In genomic region chr11:577611-577894, GRCh38 we compare ENCODE assay signal across 9 cellular contexts. TPM values are rescaled to one million over a fixed set of nuclear protein-coding genes. Genes with fewer than 3 reads are reported as not detected.
A peak's percentile ranks its signal among the peaks of the same experiment; 100 is the strongest.
DNase-seq lines count a peak whose midpoint lies in the region; ATAC-seq, FAIRE-seq and TF ChIP-seq lines count a peak whose summit lies in the region.
"Had no signal": no experiment of that assay in that cellular context is flagged by ENCODE, and none has a peak within 500 bp of the region (broad histone marks: within the 10 kb centered on the region; RNA-seq: fewer than 3 reads in every experiment).

No MANE protein-coding gene starts in this region.

- H3K36me3 ChIP-seq in lower lobe of right lung (peaks cover 10% of the 10 kb centered on the region), transverse colon (peaks cover 0 to 9% (median 0%) of the 10 kb centered on the region in 4 donors)

- no peak for FAIRE-seq in HTR-8/SVneo (lab: Jason Lieb, UNC)

- no peaks in the 10 kb centered on the region for H3K9me3 ChIP-seq in lower lobe of right lung
- no peaks in the 10 kb centered on the region for H3K9me3 ChIP-seq in transverse colon

- H3K4me3 ChIP-seq in astrocyte of the spinal cord (ENCODE audit: low read depth, low read length): peak overlapping the region; percentile 80
- H3K4me3 ChIP-seq in lower lobe of right lung: peak overlapping the region; percentile 75
- H3K4me3 ChIP-seq in transverse colon: peak overlapping the region; percentile 66 to 100 (median 86)

- H3K4me1 ChIP-seq in lower lobe of right lung: peaks cover 67% of the 10 kb centered on the region
- peaks cover 34 to 46% (median 40%) of the 10 kb centered on the region in 4 donors for H3K4me1 ChIP-seq in transverse colon

- CTCF ChIA-PET in activated naive CD4-positive, alpha-beta T cell treated with anti-CD3 and anti-CD28 coated beads, Interleukin-2, amount 10 ng/mL, durations not matched to agents 7 days and 5 days (lab: Charles Lee): interaction anchor here (1.5 kb wide), 1 partner anchor 10 kb away, joined by 3 read pairs; no protein-coding TSS in a partner anchor

- intact Hi-C loops in lower lobe of right lung (cut with DNase I) (no loop called here), transverse colon (cut with DNase I; ENCODE audit: low total_unique reads) (no loop called here)

- H3K36me3 Mint-ChIP-seq in activated naive CD4-positive, alpha-beta T cell treated with anti-CD3 and anti-CD28 coated beads, Interleukin-2, amount 10 ng/mL, durations not matched to agents 7 days and 5 days: peaks cover 17% of the 10 kb centered on the region

- H3K27ac ChIP-seq in lower lobe of right lung (no peak overlapping the region), transverse colon (peak overlapping the region in 3 of 4 donors; percentile 80 to 92 (median 91))

- ATAC-seq in lower lobe of right lung (no peak), HG02588 (IDR thresholded peaks at IDR 0.05; ENCODE audit: unreplicated experiment) (no peak)

- DNase-seq in activated naive CD4-positive, alpha-beta T cell treated with anti-CD3 and anti-CD28 coated beads, Interleukin-2, amount 10 ng/mL, durations not matched to agents 7 days and 5 days: no peak
- DNase-seq in activated naive CD4-positive, alpha-beta T cell treated with anti-CD3 and anti-CD28 coated beads, Interleukin-2, amount 50 U/mL, for 16 hours: no peak
- no peak for DNase-seq in astrocyte of the spinal cord (ENCODE audit: low read depth, low spot score)
- no peak for DNase-seq in lower lobe of right lung
- no peak for DNase-seq in transverse colon
- DNase-seq in GM13977 (ENCODE audit: low spot score): no peak
- DNase-seq in HTR-8/SVneo (ENCODE audit: insufficient read length, low spot score): no peak
- DNase-seq: EL had no signal

- WGBS in transverse colon (ENCODE audit: low coverage in 1 of 2), 2 donors: 47 to 55% methylated on average over 4 to 6 of the region's 6 CpGs

- H3K27me3 Mint-ChIP-seq in activated naive CD4-positive, alpha-beta T cell treated with anti-CD3 and anti-CD28 coated beads, Interleukin-2, amount 10 ng/mL, durations not matched to agents 7 days and 5 days: peaks cover 12% of the 10 kb centered on the region

- TF ChIP-seq CTCF in astrocyte of the spinal cord (IDR thresholded peaks at IDR 0.05; ENCODE audit: low read depth, low read length) (no peak), lower lobe of right lung (IDR thresholded peaks at IDR 0.05) (no peak), transverse colon (IDR thresholded peaks at IDR 0.05) (no peak), GM13977 (IDR thresholded peaks at IDR 0.05; ENCODE audit: extremely low read depth, insufficient read depth, missing control alignments) (no peak)

- no peaks in the 10 kb centered on the region for H3K27me3 ChIP-seq in lower lobe of right lung (ENCODE audit: low read depth)
- peaks cover 12% of the 10 kb centered on the region for H3K27me3 ChIP-seq in transverse colon

- peak overlapping the region; percentile 87 for H3K27ac Mint-ChIP-seq in activated naive CD4-positive, alpha-beta T cell treated with anti-CD3 and anti-CD28 coated beads, Interleukin-2, amount 10 ng/mL, durations not matched to agents 7 days and 5 days

- peak overlapping the region; percentile 90 for H3K4me3 Mint-ChIP-seq in activated naive CD4-positive, alpha-beta T cell treated with anti-CD3 and anti-CD28 coated beads, Interleukin-2, amount 10 ng/mL, durations not matched to agents 7 days and 5 days

- TF ChIP-seq POLR2A in transverse colon (IDR thresholded peaks at IDR 0.05): no peak

- no peak for TF ChIP-seq EP300 in transverse colon (IDR thresholded peaks at IDR 0.05; ENCODE audit: low read depth)

- in situ Hi-C loops in astrocyte of the spinal cord (cut with HindIII; ENCODE audit: low sequenced_read_pairs) (no loop called here), transverse colon (cut with MboI; ENCODE audit: low pct_ligation_motif_present in 1 of 4, low pct_unique_long_range_greater_than_20kb in 1 of 4, low sequenced_read_pairs in 3 of 4) (no loop called here), GM13977 (cut with MboI; ENCODE audit: low pct_unique_long_range_greater_than_20kb, low sequenced_read_pairs, unreplicated experiment) (no loop called here)

- peaks cover 54% of the 10 kb centered on the region for H3K4me1 Mint-ChIP-seq in activated naive CD4-positive, alpha-beta T cell treated with anti-CD3 and anti-CD28 coated beads, Interleukin-2, amount 10 ng/mL, durations not matched to agents 7 days and 5 days

- no peaks in the 10 kb centered on the region for H3K9me3 Mint-ChIP-seq in activated naive CD4-positive, alpha-beta T cell treated with anti-CD3 and anti-CD28 coated beads, Interleukin-2, amount 10 ng/mL, durations not matched to agents 7 days and 5 days

RNA-seq across cellular contexts. Expression of gene PHRF1, which starts 1.3 kb away (rescaled TPM):
- total RNA-seq in lower lobe of right lung (31.5 TPM), transverse colon (10 to 100 TPM; 28.4 to 60.6 (median 43.2) TPM)

RNA-seq across cellular contexts. Expression of gene RASSF7, which starts 16.8 kb away (rescaled TPM):
- total RNA-seq in lower lobe of right lung: 71.5 TPM
- total RNA-seq in transverse colon: 100 to 1,000 TPM; 131 to 247 (median 213) TPM

RNA-seq across cellular contexts. Expression of gene LMNTD2, which starts 17.0 kb away (rescaled TPM):
- 6.0 TPM for total RNA-seq in lower lobe of right lung
- total RNA-seq in transverse colon: 10 to 100 TPM; 14.8 to 89.0 (median 16.6) TPM

RNA-seq across cellular contexts. Expression of gene IRF7, which starts 38.2 kb away (rescaled TPM):
- total RNA-seq in lower lobe of right lung: 84.8 TPM
- total RNA-seq in transverse colon: 100 to 1,000 TPM in 1 of 4 donors, 10 to 100 TPM in 3; 40.4 to 122 (median 49.9) TPM

RNA-seq across cellular contexts. Expression of gene LRRC56, which starts 40.2 kb away (rescaled TPM):
- 7.6 TPM for total RNA-seq in lower lobe of right lung
- 1 to 10 TPM; 2.3 to 8.4 (median 3.1) TPM for total RNA-seq in transverse colon
